1 cellular context compared by ENCODE assay signal in the genomic region with DNA sequence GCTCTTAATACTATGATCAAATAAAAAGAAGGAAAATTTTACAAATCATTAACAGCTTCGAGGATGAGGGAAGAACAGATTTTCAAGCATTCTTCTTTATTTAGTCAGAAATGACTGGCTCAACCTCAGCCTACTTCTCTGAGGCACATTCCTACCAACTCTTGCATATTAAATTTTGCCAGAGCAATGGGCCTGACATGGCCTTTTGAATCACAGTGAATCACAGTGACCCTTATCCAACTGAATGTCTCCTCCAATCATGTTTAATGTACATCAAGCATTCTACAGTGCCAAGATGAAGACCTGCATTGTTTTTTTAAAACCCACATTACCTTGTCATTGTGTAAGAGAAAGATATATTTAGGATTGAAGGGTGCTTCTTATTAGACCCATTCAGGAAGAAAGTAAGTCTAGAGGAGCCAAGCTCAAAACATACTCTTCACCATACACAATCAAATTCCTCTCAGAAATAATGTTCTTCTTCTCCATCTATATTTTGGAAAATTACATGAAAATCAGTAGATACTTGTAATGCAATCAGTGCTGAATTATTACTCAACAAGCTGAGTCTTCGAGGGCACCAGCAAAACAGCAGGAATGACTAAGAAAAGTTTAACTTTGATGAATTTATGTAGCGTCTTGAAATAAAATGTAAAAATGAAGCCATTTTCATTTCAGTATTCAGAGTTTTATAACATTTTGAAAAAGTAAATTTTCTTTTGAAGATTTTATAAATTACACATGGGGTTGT.
TF ChIP-seq lines count a peak whose summit lies in the region.

No MANE protein-coding gene starts in this region.

TF ChIP-seq in IMR-90, 13 proteins besides CTCF, POLR2A, EP300 and RAD21 (continued from another document):
- TF ChIP-seq, protein P1, sequence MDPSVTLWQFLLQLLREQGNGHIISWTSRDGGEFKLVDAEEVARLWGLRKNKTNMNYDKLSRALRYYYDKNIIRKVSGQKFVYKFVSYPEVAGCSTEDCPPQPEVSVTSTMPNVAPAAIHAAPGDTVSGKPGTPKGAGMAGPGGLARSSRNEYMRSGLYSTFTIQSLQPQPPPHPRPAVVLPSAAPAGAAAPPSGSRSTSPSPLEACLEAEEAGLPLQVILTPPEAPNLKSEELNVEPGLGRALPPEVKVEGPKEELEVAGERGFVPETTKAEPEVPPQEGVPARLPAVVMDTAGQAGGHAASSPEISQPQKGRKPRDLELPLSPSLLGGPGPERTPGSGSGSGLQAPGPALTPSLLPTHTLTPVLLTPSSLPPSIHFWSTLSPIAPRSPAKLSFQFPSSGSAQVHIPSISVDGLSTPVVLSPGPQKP (IDR thresholded peaks at IDR 0.05; ENCODE audit: borderline replicate concordance, low read depth, low read length), result no peak
- TF ChIP-seq, protein P2, sequence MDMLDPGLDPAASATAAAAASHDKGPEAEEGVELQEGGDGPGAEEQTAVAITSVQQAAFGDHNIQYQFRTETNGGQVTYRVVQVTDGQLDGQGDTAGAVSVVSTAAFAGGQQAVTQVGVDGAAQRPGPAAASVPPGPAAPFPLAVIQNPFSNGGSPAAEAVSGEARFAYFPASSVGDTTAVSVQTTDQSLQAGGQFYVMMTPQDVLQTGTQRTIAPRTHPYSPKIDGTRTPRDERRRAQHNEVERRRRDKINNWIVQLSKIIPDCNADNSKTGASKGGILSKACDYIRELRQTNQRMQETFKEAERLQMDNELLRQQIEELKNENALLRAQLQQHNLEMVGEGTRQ (IDR thresholded peaks at IDR 0.05; ENCODE audit: low read depth, low read length), result no peak
- no peak for TF ChIP-seq MXI1 (IDR thresholded peaks at IDR 0.05; ENCODE audit: borderline replicate concordance, low read depth, low read length)
